Comparison of ENCODE assay signal across 12 cellular contexts in genomic region chr6:12962995-12963394, GRCh38.
DNase-seq lines count a peak whose midpoint lies in the region; ATAC-seq, FAIRE-seq and TF ChIP-seq lines count a peak whose summit lies in the region.
"Had no signal": no experiment of that assay in that cellular context is flagged by ENCODE, and none has a peak within 500 bp of the region (broad histone marks: within the 10 kb centered on the region; RNA-seq: fewer than 3 reads in every experiment).

No MANE protein-coding gene starts in this region.

- no peaks in the 10 kb centered on the region for H3K36me3 Mint-ChIP-seq in naive thymus-derived CD4-positive, alpha-beta T cell
- H3K36me3 Mint-ChIP-seq in T-helper 17 cell (ENCODE audit: low read depth): no peaks in the 10 kb centered on the region

- H3K4me1 ChIP-seq in naive thymus-derived CD4-positive, alpha-beta T cell (ENCODE audit: control insufficient read depth in 2 of 2, insufficient read depth in 2 of 2, low read length in 2 of 2): no peaks in the 10 kb centered on the region
- H3K4me1 ChIP-seq: prostate gland had no signal

- peak; percentile 79 for DNase-seq in ELR (ENCODE audit: low read depth)
- DNase-seq in LHCN-M2 (ENCODE audit: low read depth): peak; percentile 35
- DNase-seq in bronchial epithelial cell (ENCODE audit: low read depth): peak; percentile 47
- no peak for DNase-seq in naive thymus-derived CD4-positive, alpha-beta T cell
- no peak for DNase-seq in HT-29 (ENCODE audit: low spot score)
- no peak for DNase-seq in T-helper 17 cell
- DNase-seq in G401 (ENCODE audit: low spot score): no peak
- no peak for DNase-seq in NCI-H2081 treated with DMSO at 0.1 percent for 48 hours (lab: John Stamatoyannopoulos, UW)
- DNase-seq: NCI-H345 had no signal

- CTCF ChIA-PET in naive thymus-derived CD4-positive, alpha-beta T cell (lab: Charles Lee): no interaction called here

- TF ChIP-seq CTCF in bronchial epithelial cell (IDR thresholded peaks at IDR 0.05; ENCODE audit: insufficient read depth, low read length, severe bottlenecking): no peak

- POLR2A ChIA-PET in naive thymus-derived CD4-positive, alpha-beta T cell (lab: Charles Lee): no interaction called here

- no peaks in the 10 kb centered on the region for H3K9me3 ChIP-seq in naive thymus-derived CD4-positive, alpha-beta T cell (ENCODE audit: control insufficient read depth in 2 of 3, low read length in 3 of 3)
- no peaks in the 10 kb centered on the region for H3K9me3 ChIP-seq in T-helper 17 cell (ENCODE audit: control insufficient read depth, low read length, poor library complexity, severe bottlenecking)
- H3K9me3 ChIP-seq: prostate gland had no signal

- H3K27ac Mint-ChIP-seq in naive thymus-derived CD4-positive, alpha-beta T cell: no peak overlapping the region
- H3K27ac Mint-ChIP-seq in T-helper 17 cell: no peak overlapping the region

- in situ Hi-C loops in G401 (cut with HindIII; ENCODE audit: low sequenced_read_pairs): no loop called here

- no peak overlapping the region for H3K27ac ChIP-seq in naive thymus-derived CD4-positive, alpha-beta T cell (ENCODE audit: low read depth, low read length)
- H3K27ac ChIP-seq: prostate gland had no signal

- peaks cover 5 to 22% (median 5%) of the 10 kb centered on the region in 7 donors for H3K4me1 Mint-ChIP-seq in naive thymus-derived CD4-positive, alpha-beta T cell
- H3K4me1 Mint-ChIP-seq in T-helper 17 cell: peaks cover 9% of the 10 kb centered on the region

- peak overlapping the region in 1 of 10 donors; percentile 37 for H3K4me3 Mint-ChIP-seq in naive thymus-derived CD4-positive, alpha-beta T cell
- no peak overlapping the region for H3K4me3 Mint-ChIP-seq in T-helper 17 cell

- H3K9me3 Mint-ChIP-seq in naive thymus-derived CD4-positive, alpha-beta T cell: peaks cover 0 to 1% (median 0%) of the 10 kb centered on the region in 11 donors

- no peak overlapping the region for H3K4me3 ChIP-seq in bronchial epithelial cell (ENCODE audit: low read depth, low read length)
- H3K4me3 ChIP-seq in naive thymus-derived CD4-positive, alpha-beta T cell (ENCODE audit: low read length): no peak overlapping the region
- H3K4me3 ChIP-seq: prostate gland had no signal

- no peaks in the 10 kb centered on the region for H3K36me3 ChIP-seq in bronchial epithelial cell (ENCODE audit: control insufficient read depth, insufficient read depth, low read length)
- H3K36me3 ChIP-seq in naive thymus-derived CD4-positive, alpha-beta T cell (ENCODE audit: control insufficient read depth in 2 of 3, insufficient read depth in 3 of 3, low read length in 3 of 3): no peaks in the 10 kb centered on the region
- H3K36me3 ChIP-seq: prostate gland had no signal

- peaks cover 3% of the 10 kb centered on the region for H3K27me3 ChIP-seq in bronchial epithelial cell (ENCODE audit: control insufficient read depth, insufficient read depth, low read length)
- H3K27me3 ChIP-seq in naive thymus-derived CD4-positive, alpha-beta T cell (ENCODE audit: control insufficient read depth in 2 of 2, insufficient read depth in 2 of 2, low read length in 2 of 2): peaks cover 0 to 4% of the 10 kb centered on the region in 2 donors

- peak; percentile 51 for ATAC-seq in naive thymus-derived CD4-positive, alpha-beta T cell
- no peak for ATAC-seq in T-helper 17 cell

- FAIRE-seq in bronchial epithelial cell (lab: Jason Lieb, UNC): no peak
- FAIRE-seq: G401.6, HTR-8/SVneo had no signal

- intact Hi-C loops in naive thymus-derived CD4-positive, alpha-beta T cell (cut with micrococcal nuclease): no loop called here

- H3K27me3 Mint-ChIP-seq in naive thymus-derived CD4-positive, alpha-beta T cell: peaks cover 30 to 39% (median 33%) of the 10 kb centered on the region in 5 donors
- H3K27me3 Mint-ChIP-seq in T-helper 17 cell: peaks cover 61% of the 10 kb centered on the region

Comparison
In these comparisons a context has a peak if more than half of its experiments do, and no peak if none do; other contexts are left out.
1. DNase-seq: peak in ELR (single experiment), LHCN-M2 (single experiment) and bronchial epithelial cell (single experiment); none in naive thymus-derived CD4-positive, alpha-beta T cell (0 of 9), HT-29 (single experiment), T-helper 17 cell (0 of 3), G401 (single experiment) and NCI-H2081 treated with DMSO at 0.1 percent for 48 hours (single experiment).